ENCODE assay signal across 8 cellular contexts in the genomic region with DNA sequence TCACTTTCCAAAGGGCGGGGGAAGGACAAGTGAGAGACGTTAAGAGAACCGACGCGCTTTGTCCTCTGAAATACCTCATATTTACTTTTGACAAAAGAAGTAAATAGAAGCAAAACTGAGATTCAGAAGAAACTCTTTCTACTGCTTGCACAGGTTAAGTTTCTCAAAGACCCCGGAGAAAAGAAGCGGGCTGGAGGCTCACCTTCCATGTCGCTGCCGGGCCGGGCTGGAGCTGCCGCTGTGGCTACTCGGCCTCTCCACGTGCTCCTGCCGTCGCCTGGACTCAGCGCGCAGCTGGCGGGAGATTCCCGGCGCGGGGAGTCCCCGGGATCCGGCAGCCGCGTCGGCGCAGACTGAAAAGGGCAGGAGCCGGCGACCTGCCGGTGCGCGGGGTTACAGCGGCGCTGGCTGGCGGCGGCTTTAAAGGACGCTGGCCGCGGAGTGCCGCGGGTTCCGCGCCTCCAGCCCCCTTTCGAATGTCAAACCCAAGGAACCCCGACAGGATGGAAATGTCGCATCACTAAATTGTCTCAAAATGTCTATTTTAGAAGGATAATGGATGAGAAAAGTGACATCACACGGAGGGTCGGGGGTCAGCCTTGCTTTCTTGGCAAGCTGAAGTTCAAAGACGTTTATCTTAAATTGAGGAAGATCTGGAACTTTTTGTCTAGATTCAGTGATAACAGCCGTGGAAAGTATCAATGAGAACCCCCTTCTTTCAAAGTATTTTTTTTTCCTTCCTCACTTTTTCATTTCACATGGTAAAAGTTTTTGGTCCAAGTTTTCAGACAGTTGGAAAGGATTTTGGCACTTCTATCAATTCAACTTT. TPM values are rescaled to one million over a fixed set of nuclear protein-coding genes. Genes with fewer than 3 reads are reported as not detected.
DNase-seq lines count a peak whose midpoint lies in the region; ATAC-seq and FAIRE-seq lines count a peak whose summit lies in the region.

A gene (minus strand): TSS at position 395 of the 829 bp plus-strand sequence. CDS start 186 bp downstream, at position 209.

- H3K27me3 Mint-ChIP-seq in T-cell (no peaks in the 10 kb centered on the region), immature natural killer cell (ENCODE audit: low read depth in 3 of 3) (peaks cover 0 to 8% (median 6%) of the 10 kb centered on the region in 3 donors)
- H3K27me3 Mint-ChIP-seq in activated naive CD8-positive, alpha-beta T cell treated with anti-CD3 and anti-CD28 coated beads, Interleukin-2, amount 10 ng/mL, durations not matched to agents 7 days and 5 days: no peaks in the 10 kb centered on the region

- peak within 1 kb of the TSS; percentile 92 to 96 for H3K27ac Mint-ChIP-seq in T-cell
- peak within 1 kb of the TSS; percentile 92 for H3K27ac Mint-ChIP-seq in activated naive CD8-positive, alpha-beta T cell treated with anti-CD3 and anti-CD28 coated beads, Interleukin-2, amount 10 ng/mL, durations not matched to agents 7 days and 5 days
- H3K27ac Mint-ChIP-seq in immature natural killer cell: peak within 1 kb of the TSS; percentile 90 to 98 (median 96)

- CTCF ChIA-PET in T-cell (lab: Charles Lee): interaction anchor here (0.7 to 1.2 kb wide), 3 partner anchors 88 to 336 kb away, joined by 3 read pairs; no protein-coding TSS in a partner anchor

- ATAC-seq in GM18498 (IDR thresholded peaks at IDR 0.05; ENCODE audit: unreplicated experiment): peak; percentile 43
- ATAC-seq in T-cell (replicated peaks in 1 of 4): peak; percentile 79 to 88 (median 82)
- peak; percentile 77 for ATAC-seq in activated naive CD8-positive, alpha-beta T cell treated with anti-CD3 and anti-CD28 coated beads, Interleukin-2, amount 10 ng/mL, durations not matched to agents 7 days and 5 days (ENCODE audit: low read depth)
- no peak for ATAC-seq in GM18870 (IDR thresholded peaks at IDR 0.05; ENCODE audit: unreplicated experiment)

- H3K4me1 Mint-ChIP-seq in T-cell: peaks cover 68 to 78% (median 73%) of the 10 kb centered on the region in 3 donors
- peaks cover 49% of the 10 kb centered on the region for H3K4me1 Mint-ChIP-seq in activated naive CD8-positive, alpha-beta T cell treated with anti-CD3 and anti-CD28 coated beads, Interleukin-2, amount 10 ng/mL, durations not matched to agents 7 days and 5 days
- peaks cover 54 to 86% of the 10 kb centered on the region in 2 donors for H3K4me1 Mint-ChIP-seq in immature natural killer cell

- H3K4me3 Mint-ChIP-seq in T-cell (peak within 1 kb of the TSS; percentile 89 to 97 (median 97)), immature natural killer cell (peak within 1 kb of the TSS; percentile 90 to 98 (median 96))
- H3K4me3 Mint-ChIP-seq in activated naive CD8-positive, alpha-beta T cell treated with anti-CD3 and anti-CD28 coated beads, Interleukin-2, amount 10 ng/mL, durations not matched to agents 7 days and 5 days: peak within 1 kb of the TSS; percentile 91

- DNase-seq in 8988T (peak; percentile 50), HTR-8/SVneo (ENCODE audit: insufficient read length, low spot score) (peak; percentile 14), T-cell (peak; percentile 62 to 88 (median 80)), immature natural killer cell (peak; percentile 81 to 86 (median 83))
- DNase-seq in activated naive CD8-positive, alpha-beta T cell treated with anti-CD3 and anti-CD28 coated beads, Interleukin-2, amount 10 ng/mL, durations not matched to agents 7 days and 5 days: peak; percentile 82
- DNase-seq in stimulated activated CD4-positive, alpha-beta T cell treated with anti-CD3 and anti-CD28 coated beads, Interleukin-2, amount 100 ng/mL, for 48 hours: peak; percentile 76 to 77

- POLR2A ChIA-PET in T-cell (lab: Charles Lee): interaction anchor here (0.7 to 1.1 kb wide), 3 partner anchors 62 to 118 kb away, joined by 3 read pairs; no protein-coding TSS in a partner anchor
- POLR2A ChIA-PET in activated naive CD8-positive, alpha-beta T cell treated with anti-CD3 and anti-CD28 coated beads, Interleukin-2, amount 10 ng/mL, durations not matched to agents 7 days and 5 days (lab: Charles Lee): interaction anchor here (0.9 to 2.3 kb wide), 7 partner anchors 45 to 134 kb away, joined by 3 to 10 read pairs (median 4); a partner anchor contains a TSS

- no peaks in the 10 kb centered on the region for H3K9me3 Mint-ChIP-seq in T-cell
- no peaks in the 10 kb centered on the region for H3K9me3 Mint-ChIP-seq in activated naive CD8-positive, alpha-beta T cell treated with anti-CD3 and anti-CD28 coated beads, Interleukin-2, amount 10 ng/mL, durations not matched to agents 7 days and 5 days
- no peaks in the 10 kb centered on the region for H3K9me3 Mint-ChIP-seq in immature natural killer cell

- peaks cover 4% of the 10 kb centered on the region for H3K36me3 Mint-ChIP-seq in T-cell
- H3K36me3 Mint-ChIP-seq in activated naive CD8-positive, alpha-beta T cell treated with anti-CD3 and anti-CD28 coated beads, Interleukin-2, amount 10 ng/mL, durations not matched to agents 7 days and 5 days: peaks cover 8% of the 10 kb centered on the region
- H3K36me3 Mint-ChIP-seq in immature natural killer cell: peaks cover 0 to 6% (median 6%) of the 10 kb centered on the region in 3 donors

- FAIRE-seq in HTR-8/SVneo (lab: Jason Lieb, UNC): no peak

RNA-seq across cellular contexts. Expression of the gene that starts here (rescaled TPM):
- 100 to 1,000 TPM in 3 of 5 donors, 10 to 100 TPM in 2; 78.1 to 112 (median 108) TPM for total RNA-seq in T-cell
- 10 to 100 TPM; 78.5 to 83.5 TPM for total RNA-seq in activated naive CD8-positive, alpha-beta T cell treated with anti-CD3 and anti-CD28 coated beads, Interleukin-2, amount 10 ng/mL, durations not matched to agents 7 days and 5 days
- polyA plus RNA-seq in immature natural killer cell: 10 to 100 TPM in 2 of 3 donors, 1 to 10 TPM in 1; 3.1 to 77.5 (median 15.7) TPM

Comparison
In these comparisons a context has a peak if more than half of its experiments do, and no peak if none do; other contexts are left out.
1. DNase-seq: peak in every context shown above with its lines; median percentile 83 in immature natural killer cell; 82 in activated naive CD8-positive, alpha-beta T cell treated with anti-CD3 and anti-CD28 coated beads, Interleukin-2, amount 10 ng/mL, durations not matched to agents 7 days and 5 days; 80 in T-cell; 76 in stimulated activated CD4-positive, alpha-beta T cell treated with anti-CD3 and anti-CD28 coated beads, Interleukin-2, amount 100 ng/mL, for 48 hours; 50 in 8988T; 14 in HTR-8/SVneo.